ENCODE assay signal across 1 cellular context in the genomic region with DNA sequence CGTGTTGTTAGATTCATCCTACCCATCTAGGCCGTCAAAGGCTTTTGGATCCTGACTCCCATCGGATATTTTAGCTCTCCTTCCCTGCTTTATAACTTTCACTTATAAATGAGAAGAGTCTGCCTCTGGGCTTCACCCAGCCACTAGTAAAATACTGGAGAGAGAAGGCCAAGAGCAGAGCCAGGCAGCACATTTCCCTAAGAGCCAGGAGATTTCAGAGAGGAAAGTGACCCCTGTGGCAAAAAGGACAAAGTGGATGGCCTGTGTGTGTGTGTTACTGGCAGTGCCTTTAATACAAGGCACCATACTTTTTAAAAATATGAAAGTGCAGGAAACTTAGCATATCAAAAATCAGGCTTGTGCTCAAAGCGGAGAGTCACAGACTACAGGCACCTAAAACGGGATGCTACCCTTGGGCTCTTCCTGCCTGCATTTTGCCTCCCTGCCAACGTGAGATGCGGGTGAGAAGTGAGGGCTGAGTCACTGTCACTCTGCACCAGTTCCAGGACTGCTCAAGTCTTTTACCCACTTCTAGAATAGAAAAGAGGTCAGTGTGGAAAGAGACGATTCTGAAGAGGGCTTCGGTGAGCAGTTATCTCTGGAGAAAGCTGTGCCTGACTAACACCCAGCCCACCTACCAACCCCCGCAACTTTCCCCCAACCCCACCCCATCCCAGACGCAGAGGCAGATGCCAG.
TF ChIP-seq lines count a peak whose summit lies in the region.

No MANE protein-coding gene starts in this region.

TF ChIP-seq in IMR-90, 13 proteins besides CTCF, POLR2A, EP300 and RAD21 (continued from another document):
- no peak for TF ChIP-seq SMC3 (IDR thresholded peaks at IDR 0.05; ENCODE audit: low read depth, low read length)
- TF ChIP-seq ELK1 (IDR thresholded peaks at IDR 0.05; ENCODE audit: borderline replicate concordance, low read depth, low read length), result no peak
TF ChIP-seq in IMR-90: peak in this region for 0.
